ENCODE assay signal across 9 cellular contexts in the genomic region with DNA sequence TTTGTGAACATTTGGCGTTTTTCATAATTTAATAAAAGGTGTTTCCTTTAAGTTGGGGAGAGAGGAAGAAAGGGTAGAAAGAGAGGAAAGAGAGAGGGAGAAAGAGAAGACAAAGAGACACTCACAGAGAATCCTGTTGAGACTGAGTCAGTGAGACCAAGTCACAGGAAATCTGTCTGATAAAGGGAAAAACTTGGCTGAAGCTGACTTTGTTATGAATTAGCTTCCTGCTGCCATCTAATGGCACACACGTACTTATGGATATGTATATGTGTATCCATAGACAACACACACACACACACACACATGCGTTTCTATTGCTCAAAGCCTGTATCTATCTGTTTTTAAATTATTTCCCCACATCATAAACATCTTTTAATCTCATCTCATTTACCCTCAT. TPM values are rescaled to one million over a fixed set of nuclear protein-coding genes. Genes with fewer than 3 reads are reported as not detected.
DNase-seq lines count a peak whose midpoint lies in the region; ATAC-seq and TF ChIP-seq lines count a peak whose summit lies in the region.
"Had no signal": no experiment of that assay in that cellular context is flagged by ENCODE, and none has a peak within 500 bp of the region (broad histone marks: within the 10 kb centered on the region; RNA-seq: fewer than 3 reads in every experiment).

No MANE protein-coding gene starts in this region.

- peak; percentile 27 for TF ChIP-seq CTCF in DOHH2 (IDR thresholded peaks at IDR 0.05; ENCODE audit: low read depth, low read length, poor library complexity, severe bottlenecking)
- TF ChIP-seq CTCF in VCaP (conservative IDR thresholded peaks at IDR 0.05): peak; percentile 46

- DNase-seq in LHCN-M2 (ENCODE audit: low read depth) (peak; percentile 67), lung microvascular endothelial cell (ENCODE audit: low read depth in 2 of 2) (peak; percentile 81 to 90), NCI-H1436 treated with DMSO at 0.1 percent for 48 hours (lab: John Stamatoyannopoulos, UW) (no peak)
- DNase-seq in activated T-cell treated with anti-CD3 and anti-CD28 coated beads, Interleukin-2, amount 50 U/mL, for 1 hour: no peak

- no peaks in the 10 kb centered on the region for H3K9me3 ChIP-seq in DOHH2 (ENCODE audit: control insufficient read depth, insufficient read depth, low read length)

- peaks cover 4% of the 10 kb centered on the region; the same call in 1 of the 2 replicates for H4K20me1 ChIP-seq in DOHH2 (ENCODE audit: control insufficient read depth, insufficient read depth, low read depth, low read length)

- H3K79me2 ChIP-seq in DOHH2 (ENCODE audit: control insufficient read depth, low read length): no peaks in the 10 kb centered on the region

- ATAC-seq in GM21390 (IDR thresholded peaks at IDR 0.05; ENCODE audit: unreplicated experiment) (no peak), HG03520 (IDR thresholded peaks at IDR 0.05; ENCODE audit: unreplicated experiment) (no peak)
- ATAC-seq: sciatic nerve had no signal

- no peaks in the 10 kb centered on the region for H3F3A ChIP-seq in DOHH2 (ENCODE audit: control insufficient read depth, insufficient read depth)

- H3K27ac ChIP-seq in DOHH2 (ENCODE audit: low read depth, low read length) (no peak overlapping the region), VCaP (no peak overlapping the region)

- no peaks in the 10 kb centered on the region for H3K36me3 ChIP-seq in DOHH2 (ENCODE audit: control insufficient read depth, low read length)

- H3K4me1 ChIP-seq in DOHH2 (ENCODE audit: control insufficient read depth, low read length): no peaks in the 10 kb centered on the region

- H3K4me2 ChIP-seq in DOHH2 (ENCODE audit: low read length): no peak overlapping the region

- no peaks in the 10 kb centered on the region for H3K9me2 ChIP-seq in DOHH2 (replicated peaks; ENCODE audit: control insufficient read depth, low read length)

- H3K4me3 ChIP-seq in DOHH2 (ENCODE audit: low read length): no peak overlapping the region

- no peaks in the 10 kb centered on the region; the same call in 1 of the 2 replicates for H3K27me3 ChIP-seq in DOHH2 (ENCODE audit: control insufficient read depth, low read length)

RNA-seq across cellular contexts. Expression of gene DISC1, which starts 42.5 kb away (rescaled TPM):
- total RNA-seq in LHCN-M2 (2014; rRNA removed) (5.8 and 8.3 TPM in 2 replicates), lung microvascular endothelial cell (3.0 and 4.1 TPM in 2 replicates)
- 2.2 TPM for polyA plus RNA-seq in LHCN-M2 (2012)

RNA-seq across cellular contexts. Expression of gene TSNAX, which starts 55.6 kb away (rescaled TPM):
- total RNA-seq in LHCN-M2 (2014; rRNA removed) (43.7 and 44.7 TPM in 2 replicates), lung microvascular endothelial cell (22.9 and 24.0 TPM in 2 replicates)
- polyA plus RNA-seq in LHCN-M2 (2012): 20.9 TPM

Comparison
In these comparisons a context has a peak if more than half of its experiments do, and no peak if none do; other contexts are left out.
1. DNase-seq: peak in LHCN-M2 (single experiment) and lung microvascular endothelial cell (2 of 2); none in activated T-cell treated with anti-CD3 and anti-CD28 coated beads, Interleukin-2, amount 50 U/mL, for 1 hour (single experiment) and NCI-H1436 treated with DMSO at 0.1 percent for 48 hours (single experiment).